Comparison of ENCODE assay signal across 25 cellular contexts in genomic region chr2:9364373-9364772, GRCh38.
"Had no signal": no experiment of that assay in that cellular context is flagged by ENCODE, and none has a peak within 500 bp of the region (broad histone marks: within the 10 kb centered on the region; RNA-seq: fewer than 3 reads in every experiment).

No MANE protein-coding gene starts in this region.

- H3K4me1 ChIP-seq: foreskin keratinocyte, gastroesophageal sphincter, neural progenitor cell, parathyroid adenoma, stomach, thyroid gland, vagina had no signal

- H3K9me3 Mint-ChIP-seq: effector memory CD8-positive, alpha-beta T cell; naive thymus-derived CD4-positive, alpha-beta T cell; nephron; neural progenitor cell; stimulated activated effector memory CD8-positive, alpha-beta T cell treated with anti-CD3 and anti-CD28 coated beads, Interleukin-12 subunit alpha, Interleukin-12 subunit beta, amount 100 ng/mL, for 72 hours had no signal

- H3K9me3 ChIP-seq: gastroesophageal sphincter, heart left ventricle, stomach, thyroid gland, vagina had no signal

- H3K27ac ChIP-seq: epithelial cell of prostate, foreskin keratinocyte, gastroesophageal sphincter, heart left ventricle, neural progenitor cell, parathyroid adenoma, stomach, vagina had no signal

- H3K27me3 Mint-ChIP-seq: progenitor cell of endocrine pancreas had no signal

- H3K4me3 Mint-ChIP-seq: effector memory CD8-positive, alpha-beta T cell; naive thymus-derived CD4-positive, alpha-beta T cell; nephron; neural progenitor cell; stimulated activated effector memory CD8-positive, alpha-beta T cell treated with anti-CD3 and anti-CD28 coated beads, Interleukin-12 subunit alpha, Interleukin-12 subunit beta, amount 100 ng/mL, for 72 hours had no signal

- H3K9ac ChIP-seq: neural progenitor cell, parathyroid adenoma had no signal

- H3K4me3 ChIP-seq: gastroesophageal sphincter, heart left ventricle, hepatocyte, neural progenitor cell, stomach, thyroid gland, vagina had no signal

- H3K36me3 ChIP-seq: neural progenitor cell had no signal

- DNase-seq: cortex of kidney; effector memory CD8-positive, alpha-beta T cell; foreskin keratinocyte; heart left ventricle; kidney; mesendoderm; midbrain; naive thymus-derived CD4-positive, alpha-beta T cell; stimulated activated CD4-positive, alpha-beta T cell treated with anti-CD3 and anti-CD28 coated beads, Interleukin-2, amount 100 ng/mL, for 24 hours; stimulated activated CD4-positive, alpha-beta T cell treated with anti-CD3 and anti-CD28 coated beads, Interleukin-4, amount 100 ng/mL, for 24 hours; stimulated activated naive CD4-positive, alpha-beta T cell treated with Interleukin-2 at 50 U/mL for 16 hours; stomach; thyroid gland; trophoblast cell had no signal

- H3K79me2 ChIP-seq: hepatocyte, parathyroid adenoma had no signal

- ATAC-seq: effector memory CD8-positive, alpha-beta T cell; foreskin keratinocyte; gastroesophageal sphincter; left lobe of liver; naive thymus-derived CD4-positive, alpha-beta T cell; sciatic nerve; stimulated activated effector memory CD8-positive, alpha-beta T cell treated with anti-CD3 and anti-CD28 coated beads, Interleukin-12 subunit alpha, Interleukin-12 subunit beta, amount 100 ng/mL, for 72 hours had no signal

- H3K27ac Mint-ChIP-seq: effector memory CD8-positive, alpha-beta T cell; nephron; neural progenitor cell; progenitor cell of endocrine pancreas; stimulated activated effector memory CD8-positive, alpha-beta T cell treated with anti-CD3 and anti-CD28 coated beads, Interleukin-12 subunit alpha, Interleukin-12 subunit beta, amount 100 ng/mL, for 72 hours had no signal

- H3K27me3 ChIP-seq: foreskin keratinocyte, gastroesophageal sphincter, heart left ventricle, hepatocyte, neural progenitor cell, stomach, thyroid gland, vagina had no signal

- H3K4me1 Mint-ChIP-seq: naive thymus-derived CD4-positive, alpha-beta T cell; nephron; neural progenitor cell; stimulated activated effector memory CD8-positive, alpha-beta T cell treated with anti-CD3 and anti-CD28 coated beads, Interleukin-12 subunit alpha, Interleukin-12 subunit beta, amount 100 ng/mL, for 72 hours had no signal

- H3K36me3 Mint-ChIP-seq: naive thymus-derived CD4-positive, alpha-beta T cell; stimulated activated effector memory CD8-positive, alpha-beta T cell treated with anti-CD3 and anti-CD28 coated beads, Interleukin-12 subunit alpha, Interleukin-12 subunit beta, amount 100 ng/mL, for 72 hours had no signal

- H2AFZ ChIP-seq: hepatocyte, neural progenitor cell, parathyroid adenoma had no signal

- H3K4me2 ChIP-seq: hepatocyte, neural progenitor cell had no signal
